8 cellular contexts compared by ENCODE assay signal in the genomic region with DNA sequence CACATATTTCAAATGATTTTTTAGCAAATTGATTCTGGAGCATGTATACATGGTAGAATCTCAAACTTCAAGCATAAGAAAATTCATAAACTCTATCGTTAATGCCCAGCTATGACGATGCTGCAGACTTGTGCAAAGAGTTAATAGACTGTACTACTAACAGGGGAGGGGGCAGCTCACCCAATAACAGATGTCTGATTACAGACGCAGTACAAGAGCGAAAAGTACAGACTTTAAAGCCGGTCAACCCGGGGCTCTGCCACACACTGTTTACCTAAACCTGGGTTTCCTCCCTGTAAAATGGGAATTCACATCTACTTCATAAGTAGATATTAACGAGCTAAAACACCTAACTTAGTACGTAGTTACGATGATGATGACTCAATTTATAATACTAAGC. TPM values are rescaled to one million over a fixed set of nuclear protein-coding genes. Genes with fewer than 3 reads are reported as not detected.
DNase-seq lines count a peak whose midpoint lies in the region.

No MANE protein-coding gene starts in this region.

- intact Hi-C loops in activated CD4-positive, alpha-beta T cell treated with anti-CD3 and anti-CD28 coated beads, Interleukin-2, amount 10 ng/mL, durations not matched to agents 24 days and 14 days (cut with micrococcal nuclease), result no loop called here
- intact Hi-C loops in activated T-helper 2 cell treated with anti-CD3 and anti-CD28 coated beads, Interferon-gamma antibody, Interleukin-2, Interleukin-4, amounts not matched to agents 10 μg/mL and 5 μg/mL and 100 μg/mL, durations not matched to agents 14 hours and 24 hours and 36 hours (cut with micrococcal nuclease), result loop anchor here (5.0 to 10.0 kb wide), 2 partner anchors 589 to 1544 kb away; no protein-coding TSS in a partner anchor

- H3K9me3 ChIP-seq in thymus (ENCODE audit: control insufficient read depth), result no peaks in the 10 kb centered on the region

- peak overlapping the region; percentile 91 for H3K4me3 Mint-ChIP-seq in activated CD4-positive, alpha-beta T cell treated with anti-CD3 and anti-CD28 coated beads, Interleukin-2, amount 10 ng/mL, durations not matched to agents 24 days and 14 days
- peak overlapping the region; percentile 99 for H3K4me3 Mint-ChIP-seq in activated T-helper 2 cell treated with anti-CD3 and anti-CD28 coated beads, Interferon-gamma antibody, Interleukin-2, Interleukin-4, amounts not matched to agents 10 μg/mL and 5 μg/mL and 100 μg/mL, durations not matched to agents 14 hours and 24 hours and 36 hours (ENCODE audit: low read depth)
- peak overlapping the region; percentile 95 to 100 (median 98) for H3K4me3 Mint-ChIP-seq in immature natural killer cell

- H3K4me3 ChIP-seq in thymus (ENCODE audit: low read length), result peak overlapping the region; percentile 77

- peak overlapping the region; percentile 96 for H3K27ac ChIP-seq in thymus (ENCODE audit: low read depth)

- no peaks in the 10 kb centered on the region for H3K27me3 Mint-ChIP-seq in activated CD4-positive, alpha-beta T cell treated with anti-CD3 and anti-CD28 coated beads, Interleukin-2, amount 10 ng/mL, durations not matched to agents 24 days and 14 days
- H3K27me3 Mint-ChIP-seq in activated T-helper 2 cell treated with anti-CD3 and anti-CD28 coated beads, Interferon-gamma antibody, Interleukin-2, Interleukin-4, amounts not matched to agents 10 μg/mL and 5 μg/mL and 100 μg/mL, durations not matched to agents 14 hours and 24 hours and 36 hours (ENCODE audit: low read depth), result no peaks in the 10 kb centered on the region
- H3K27me3 Mint-ChIP-seq in immature natural killer cell (ENCODE audit: low read depth in 3 of 3), result peaks cover 15 to 17% (median 17%) of the 10 kb centered on the region in 3 donors

- no peaks in the 10 kb centered on the region for H3K9me3 Mint-ChIP-seq in activated CD4-positive, alpha-beta T cell treated with anti-CD3 and anti-CD28 coated beads, Interleukin-2, amount 10 ng/mL, durations not matched to agents 24 days and 14 days
- no peaks in the 10 kb centered on the region for H3K9me3 Mint-ChIP-seq in activated T-helper 2 cell treated with anti-CD3 and anti-CD28 coated beads, Interferon-gamma antibody, Interleukin-2, Interleukin-4, amounts not matched to agents 10 μg/mL and 5 μg/mL and 100 μg/mL, durations not matched to agents 14 hours and 24 hours and 36 hours
- H3K9me3 Mint-ChIP-seq in immature natural killer cell, result no peaks in the 10 kb centered on the region

- H3K27ac Mint-ChIP-seq in activated CD4-positive, alpha-beta T cell treated with anti-CD3 and anti-CD28 coated beads, Interleukin-2, amount 10 ng/mL, durations not matched to agents 24 days and 14 days, result peak overlapping the region; percentile 99
- peak overlapping the region; percentile 90 for H3K27ac Mint-ChIP-seq in activated T-helper 2 cell treated with anti-CD3 and anti-CD28 coated beads, Interferon-gamma antibody, Interleukin-2, Interleukin-4, amounts not matched to agents 10 μg/mL and 5 μg/mL and 100 μg/mL, durations not matched to agents 14 hours and 24 hours and 36 hours
- peak overlapping the region; percentile 91 to 98 (median 96) for H3K27ac Mint-ChIP-seq in immature natural killer cell

- peaks cover 26% of the 10 kb centered on the region for H3K4me1 Mint-ChIP-seq in activated CD4-positive, alpha-beta T cell treated with anti-CD3 and anti-CD28 coated beads, Interleukin-2, amount 10 ng/mL, durations not matched to agents 24 days and 14 days
- peaks cover 24% of the 10 kb centered on the region for H3K4me1 Mint-ChIP-seq in activated T-helper 2 cell treated with anti-CD3 and anti-CD28 coated beads, Interferon-gamma antibody, Interleukin-2, Interleukin-4, amounts not matched to agents 10 μg/mL and 5 μg/mL and 100 μg/mL, durations not matched to agents 14 hours and 24 hours and 36 hours (ENCODE audit: low read depth)
- H3K4me1 Mint-ChIP-seq in immature natural killer cell, result peaks cover 52 to 63% of the 10 kb centered on the region in 2 donors

- peaks cover 7% of the 10 kb centered on the region for H3K36me3 Mint-ChIP-seq in activated CD4-positive, alpha-beta T cell treated with anti-CD3 and anti-CD28 coated beads, Interleukin-2, amount 10 ng/mL, durations not matched to agents 24 days and 14 days (ENCODE audit: low read depth)
- H3K36me3 Mint-ChIP-seq in activated T-helper 2 cell treated with anti-CD3 and anti-CD28 coated beads, Interferon-gamma antibody, Interleukin-2, Interleukin-4, amounts not matched to agents 10 μg/mL and 5 μg/mL and 100 μg/mL, durations not matched to agents 14 hours and 24 hours and 36 hours (ENCODE audit: low read depth), result peaks cover 10% of the 10 kb centered on the region
- no peaks in the 10 kb centered on the region for H3K36me3 Mint-ChIP-seq in immature natural killer cell

- H3K36me3 ChIP-seq in thymus (ENCODE audit: control insufficient read depth, insufficient read depth), result no peaks in the 10 kb centered on the region

- H3K4me1 ChIP-seq in thymus (ENCODE audit: control insufficient read depth, insufficient read depth, low read length), result peaks cover 4% of the 10 kb centered on the region

- 11% methylated on average over 9 of the region's 9 CpGs for WGBS in thymus

- DNase-seq in activated CD4-positive, alpha-beta T cell treated with anti-CD3 and anti-CD28 coated beads, Interleukin-2, amount 10 ng/mL, durations not matched to agents 24 days and 14 days, result peak; percentile 63
- no peak for DNase-seq in activated CD4-positive, alpha-beta T cell treated with anti-CD3 and anti-CD28 coated beads, Interleukin-2, amount 50 U/mL, for 1 hour
- no peak for DNase-seq in activated T-helper 2 cell treated with anti-CD3 and anti-CD28 coated beads, Interferon-gamma antibody, Interleukin-2, Interleukin-4, amounts not matched to agents 10 μg/mL and 5 μg/mL and 100 μg/mL, durations not matched to agents 14 hours and 24 hours and 36 hours (ENCODE audit: low spot score)
- no peak for DNase-seq in immature natural killer cell
- no peak for DNase-seq in hypothalamus (lab: John Stamatoyannopoulos, UW)
- DNase-seq in UCSD-AML1 (lab: John Stamatoyannopoulos, UW; ENCODE audit: unreplicated experiment), result no peak
- no peak for DNase-seq in NCI-H2029 treated with DMSO at 0.1 percent for 48 hours (lab: John Stamatoyannopoulos, UW)

- H3K27me3 ChIP-seq in thymus (ENCODE audit: control insufficient read depth, insufficient read depth), result no peaks in the 10 kb centered on the region

RNA-seq across cellular contexts. Expression of gene TRIM23, which starts 0.7 kb away (rescaled TPM):
- total RNA-seq in activated CD4-positive, alpha-beta T cell treated with anti-CD3 and anti-CD28 coated beads, Interleukin-2, amount 10 ng/mL, durations not matched to agents 24 days and 14 days, result 5.3 and 6.0 TPM in 2 replicates
- 5.2 and 5.3 TPM in 2 replicates for total RNA-seq in activated T-helper 2 cell treated with anti-CD3 and anti-CD28 coated beads, Interferon-gamma antibody, Interleukin-2, Interleukin-4, amounts not matched to agents 10 μg/mL and 5 μg/mL and 100 μg/mL, durations not matched to agents 14 hours and 24 hours and 36 hours
- polyA plus RNA-seq in immature natural killer cell (10 to 100 TPM in 2 of 3 donors, 1 to 10 TPM in 1; 5.6 to 10.8 (median 10.8) TPM), thymus (9.2 TPM)

RNA-seq across cellular contexts. Expression of gene SHLD3, which starts 1.3 kb away (rescaled TPM):
- 4.7 and 5.1 TPM in 2 replicates for total RNA-seq in activated CD4-positive, alpha-beta T cell treated with anti-CD3 and anti-CD28 coated beads, Interleukin-2, amount 10 ng/mL, durations not matched to agents 24 days and 14 days
- 4.2 and 5.0 TPM in 2 replicates for total RNA-seq in activated T-helper 2 cell treated with anti-CD3 and anti-CD28 coated beads, Interferon-gamma antibody, Interleukin-2, Interleukin-4, amounts not matched to agents 10 μg/mL and 5 μg/mL and 100 μg/mL, durations not matched to agents 14 hours and 24 hours and 36 hours
- 10 to 100 TPM in 2 of 3 donors, 1 to 10 TPM in 1; 3.5 to 12.8 (median 10.1) TPM for polyA plus RNA-seq in immature natural killer cell
- 5.6 TPM for polyA plus RNA-seq in thymus

RNA-seq across cellular contexts. Expression of gene TRAPPC13, which starts 1.3 kb away (rescaled TPM):
- total RNA-seq in activated CD4-positive, alpha-beta T cell treated with anti-CD3 and anti-CD28 coated beads, Interleukin-2, amount 10 ng/mL, durations not matched to agents 24 days and 14 days, result 22.4 and 27.2 TPM in 2 replicates
- total RNA-seq in activated T-helper 2 cell treated with anti-CD3 and anti-CD28 coated beads, Interferon-gamma antibody, Interleukin-2, Interleukin-4, amounts not matched to agents 10 μg/mL and 5 μg/mL and 100 μg/mL, durations not matched to agents 14 hours and 24 hours and 36 hours, result 17.0 and 22.4 TPM in 2 replicates
- 10 to 100 TPM; 22.4 to 24.9 (median 22.6) TPM for polyA plus RNA-seq in immature natural killer cell
- polyA plus RNA-seq in thymus, result 30.0 TPM
